ENCODE assay signal across 14 cellular contexts in genomic region chr2:240211096-240211495, GRCh38.
A peak's percentile ranks its signal among the peaks of the same experiment; 100 is the strongest.
DNase-seq lines count a peak whose midpoint lies in the region; ATAC-seq and TF ChIP-seq lines count a peak whose summit lies in the region.
"Had no signal": no experiment of that assay in that cellular context is flagged by ENCODE, and none has a peak within 500 bp of the region (broad histone marks: within the 10 kb centered on the region; RNA-seq: fewer than 3 reads in every experiment).

No MANE protein-coding gene starts in this region.

- TF ChIP-seq RAD21 in IMR-90 (IDR thresholded peaks at IDR 0.05; ENCODE audit: low read length): no peak

- H4K8ac ChIP-seq in IMR-90 (ENCODE audit: low read depth in 2 of 2, low read length in 2 of 2): no peak overlapping the region

- in situ Hi-C loops in IMR-90 (cut with MboI; ENCODE audit: low sequenced_read_pairs): no loop called here

- no peak overlapping the region for H3K18ac ChIP-seq in IMR-90 (ENCODE audit: low read depth, low read length)

- H3K9me1 ChIP-seq in IMR-90 (ENCODE audit: insufficient read depth, low read length): no peaks in the 10 kb centered on the region

- no peak overlapping the region for H2AK5ac ChIP-seq in IMR-90 (ENCODE audit: low read depth, low read length)

- H2AFZ ChIP-seq in IMR-90 (replicated peaks; ENCODE audit: low read length, poor library complexity) (peak overlapping the region; percentile 38), Karpas-422 (ENCODE audit: low read length) (no peak overlapping the region)

- TF ChIP-seq CTCF in heart right ventricle (IDR thresholded peaks at IDR 0.05) (no peak), IMR-90 (conservative IDR thresholded peaks at IDR 0.05; ENCODE audit: low read depth, low read length) (no peak), spleen (IDR thresholded peaks at IDR 0.05 in 8 of 11, conservative IDR thresholded peaks at IDR 0.05 in 3 of 11) (no peak)

- no peak overlapping the region for H2BK120ac ChIP-seq in IMR-90 (ENCODE audit: low read depth, low read length)

- H4K20me1 ChIP-seq in IMR-90 (ENCODE audit: insufficient read depth, low read length) (no peaks in the 10 kb centered on the region), Karpas-422 (ENCODE audit: insufficient read depth, low read depth, low read length) (no peaks in the 10 kb centered on the region)

- ATAC-seq in left ventricle myocardium superior: no peak
- no peak for ATAC-seq in heart right ventricle
- ATAC-seq in IMR-90 (ENCODE audit: low read depth): no peak
- no peak for ATAC-seq in GM18502 (IDR thresholded peaks at IDR 0.05; ENCODE audit: poor library complexity, unreplicated experiment)
- no peak for ATAC-seq in GM21717 (IDR thresholded peaks at IDR 0.05; ENCODE audit: unreplicated experiment)
- ATAC-seq: CD8-positive, alpha-beta T cell had no signal

- H4K5ac ChIP-seq in IMR-90 (ENCODE audit: low read depth, low read length): no peak overlapping the region

- dilution Hi-C loops in IMR-90 (cut with HindIII; ENCODE audit: low sequenced_read_pairs, unreplicated experiment): no loop called here

- no peak overlapping the region for H3K27ac ChIP-seq in heart right ventricle
- H3K27ac ChIP-seq in IMR-90 (ENCODE audit: insufficient read depth, low read length): no peak overlapping the region
- no peak overlapping the region for H3K27ac ChIP-seq in spleen
- H3K27ac ChIP-seq in Karpas-422 (ENCODE audit: low read length): no peak overlapping the region

- TF ChIP-seq POLR2A in IMR-90 (IDR thresholded peaks at IDR 0.05; ENCODE audit: low read depth, low read length): no peak
- TF ChIP-seq POLR2A in spleen (IDR thresholded peaks at IDR 0.05): no peak

- WGBS in heart right ventricle, 2 donors: 83 to 91% methylated on average over 8 of the region's 8 CpGs
- WGBS in IMR-90 (ENCODE audit: extremely low coverage in 2 of 2, insufficient read length in 1 of 2), 2 experiments: 57% methylated on average over 2 of the region's 8 CpGs; no CpG with 5 or more reads in 1 of the 2 experiments
- WGBS in spleen, 5 donors: 75 to 86% (median 77%) methylated on average over 6 to 8 of the region's 8 CpGs

- H2BK15ac ChIP-seq in IMR-90 (ENCODE audit: low read depth, low read length): no peak overlapping the region

- H3K36me3 ChIP-seq in heart right ventricle: no peaks in the 10 kb centered on the region
- H3K36me3 ChIP-seq in IMR-90 (ENCODE audit: control insufficient read depth, insufficient read depth, low read length): no peaks in the 10 kb centered on the region
- H3K36me3 ChIP-seq in spleen: no peaks in the 10 kb centered on the region
- no peaks in the 10 kb centered on the region for H3K36me3 ChIP-seq in Karpas-422 (ENCODE audit: insufficient read depth, low read length)
- H3K36me3 ChIP-seq: BE2C had no signal

- no peak overlapping the region for H3K56ac ChIP-seq in IMR-90 (ENCODE audit: extremely low read depth, insufficient read depth, low read length)

- intact Hi-C loops in left ventricle myocardium superior (cut with micrococcal nuclease) (no loop called here), heart right ventricle (cut with DNase I) (no loop called here), IMR-90 (cut with micrococcal nuclease) (no loop called here), spleen (cut with DNase I; ENCODE audit: low total_unique reads) (no loop called here)

- H2BK20ac ChIP-seq in IMR-90 (ENCODE audit: low read depth, low read length): no peak overlapping the region

- H3K4me3 ChIP-seq in heart right ventricle: no peak overlapping the region
- no peak overlapping the region for H3K4me3 ChIP-seq in IMR-90 (ENCODE audit: insufficient read depth, low read depth, low read length)
- no peak overlapping the region for H3K4me3 ChIP-seq in spleen
- H3K4me3 ChIP-seq in Karpas-422 (ENCODE audit: low read length): no peak overlapping the region

- H3K4ac ChIP-seq in IMR-90 (ENCODE audit: low read depth, low read length): no peak overlapping the region

- no peak overlapping the region for H3K9ac ChIP-seq in IMR-90 (ENCODE audit: low read depth, low read length)
- no peak overlapping the region for H3K9ac ChIP-seq in Karpas-422 (ENCODE audit: low read length)

- H2AK9ac ChIP-seq in IMR-90 (replicated peaks; ENCODE audit: low read depth, low read length, poor library complexity): no peak overlapping the region

- H3K27me3 ChIP-seq in heart right ventricle: peaks cover 0 to 11% (median 0%) of the 10 kb centered on the region in 7 donors
- peaks cover 16% of the 10 kb centered on the region; the same call in 1 of the 2 replicates for H3K27me3 ChIP-seq in IMR-90 (ENCODE audit: control insufficient read depth, insufficient read depth, low read length)
- peaks cover 0 to 23% (median 0%) of the 10 kb centered on the region in 7 donors for H3K27me3 ChIP-seq in spleen (replicated peaks in 1 of 7)
- H3K27me3 ChIP-seq in Karpas-422 (ENCODE audit: low read length): no peaks in the 10 kb centered on the region
- H3K27me3 ChIP-seq: BE2C had no signal

- no peaks in the 10 kb centered on the region for H3K79me2 ChIP-seq in Karpas-422 (ENCODE audit: low read length)

- H2BK5ac ChIP-seq in IMR-90 (ENCODE audit: low read depth, low read length, poor library complexity, severe bottlenecking): no peak overlapping the region

- DNase-seq in left ventricle myocardium superior: peak; percentile 3
- no peak for DNase-seq in heart right ventricle
- DNase-seq in IMR-90: no peak
- DNase-seq in spleen: peak; percentile 22
- no peak for DNase-seq in Karpas-422
- DNase-seq: ACHN; BE2C; Calu3; CD8-positive, alpha-beta T cell; DMS79 treated with DMSO at 0.1 percent for 48 hours; GF-D8; H9 had no signal

- H3K4me2 ChIP-seq in IMR-90 (ENCODE audit: low read depth, low read length) (no peak overlapping the region), Karpas-422 (ENCODE audit: low read depth, low read length, poor library complexity, severe bottlenecking) (no peak overlapping the region)

- no peaks in the 10 kb centered on the region for H3K79me1 ChIP-seq in IMR-90 (ENCODE audit: low read depth in 1 of 2, low read length in 2 of 2)

- H3K23ac ChIP-seq in IMR-90 (ENCODE audit: low read depth, low read length): no peak overlapping the region

- H4K91ac ChIP-seq in IMR-90 (ENCODE audit: insufficient read depth, low read depth, low read length): no peak overlapping the region

- peaks cover 0 to 8% (median 0%) of the 10 kb centered on the region in 11 donors for H3K9me3 ChIP-seq in heart right ventricle
- peaks cover 2% of the 10 kb centered on the region; the same call in 1 of the 2 replicates for H3K9me3 ChIP-seq in IMR-90 (ENCODE audit: control insufficient read depth, insufficient read depth, low read length)
- H3K9me3 ChIP-seq in spleen: peaks cover 0 to 12% (median 6%) of the 10 kb centered on the region in 8 donors
- no peaks in the 10 kb centered on the region; the same call in 1 of the 2 replicates for H3K9me3 ChIP-seq in Karpas-422 (ENCODE audit: low read length)
- H3K9me3 ChIP-seq: BE2C had no signal

- no peak overlapping the region for H3K14ac ChIP-seq in IMR-90 (replicated peaks; ENCODE audit: low read depth, low read length)

- CTCF ChIA-PET in IMR-90 (lab: Yijun Ruan, JAX): no interaction called here

- no peaks in the 10 kb centered on the region for H3K4me1 ChIP-seq in heart right ventricle
- H3K4me1 ChIP-seq in IMR-90 (ENCODE audit: control insufficient read depth, insufficient read depth, low read length): no peaks in the 10 kb centered on the region
- no peaks in the 10 kb centered on the region for H3K4me1 ChIP-seq in spleen
- H3K4me1 ChIP-seq in Karpas-422 (ENCODE audit: low read length): no peaks in the 10 kb centered on the region
- H3K4me1 ChIP-seq: BE2C had no signal

- POLR2A ChIA-PET in IMR-90 (lab: Charles Lee; ENCODE audit: unreplicated experiment): no interaction called here

- no peaks in the 10 kb centered on the region for H3K9me2 ChIP-seq in Karpas-422 (replicated peaks; ENCODE audit: insufficient read depth, low read length)

- no TSS peak for BruUV-seq in IMR-90 (replicated peaks; lab: Mats Ljungman, UMichigan)

TF ChIP-seq in IMR-90, 13 proteins besides CTCF, POLR2A, EP300 and RAD21:
- TF ChIP-seq USF2 (IDR thresholded peaks at IDR 0.05; ENCODE audit: low read depth, low read length) (no peak), SMC3 (IDR thresholded peaks at IDR 0.05; ENCODE audit: low read depth, low read length) (no peak), FOS (IDR thresholded peaks at IDR 0.05; ENCODE audit: low read depth, low read length) (no peak), BHLHE40 (IDR thresholded peaks at IDR 0.05; ENCODE audit: low read depth, low read length) (no peak), MXI1 (IDR thresholded peaks at IDR 0.05; ENCODE audit: borderline replicate concordance, low read depth, low read length) (no peak), RFX5 (IDR thresholded peaks at IDR 0.05; ENCODE audit: low read depth, low read length) (no peak), MAZ (IDR thresholded peaks at IDR 0.05; ENCODE audit: borderline replicate concordance, low read depth, low read length) (no peak)
TF ChIP-seq in IMR-90: peak in this region for 0.

Comparison
In these comparisons a context has a peak if more than half of its experiments do, and no peak if none do; other contexts are left out.
1. DNase-seq: peak in left ventricle myocardium superior (single experiment) and spleen (single experiment); none in heart right ventricle (0 of 2), IMR-90 (single experiment) and Karpas-422 (single experiment).